9 cellular contexts compared by ENCODE assay signal in the genomic region with DNA sequence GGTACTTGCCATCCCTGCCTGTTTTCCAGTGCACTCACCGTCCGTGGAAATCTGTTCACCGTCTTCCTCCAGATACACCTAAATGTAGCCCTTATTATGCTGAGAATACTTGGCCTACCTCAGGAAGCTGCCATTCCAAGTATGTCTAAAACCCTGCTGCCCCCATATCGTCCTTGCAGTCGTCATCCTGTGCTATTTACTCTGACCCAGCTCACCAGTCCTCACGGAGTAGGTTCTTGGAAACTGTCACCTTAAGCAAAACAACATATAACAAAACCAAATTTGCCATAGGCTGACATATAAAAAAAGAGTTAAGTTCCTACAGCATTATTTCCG. TPM values are rescaled to one million over a fixed set of nuclear protein-coding genes. Genes with fewer than 3 reads are reported as not detected.
DNase-seq lines count a peak whose midpoint lies in the region; ATAC-seq and TF ChIP-seq lines count a peak whose summit lies in the region.
"Had no signal": no experiment of that assay in that cellular context is flagged by ENCODE, and none has a peak within 500 bp of the region (broad histone marks: within the 10 kb centered on the region; RNA-seq: fewer than 3 reads in every experiment).

No MANE protein-coding gene starts in this region.

- BruUV-seq in Calu3 (replicated peaks; lab: Mats Ljungman, UMichigan), result no TSS peak

- intact Hi-C loops in Calu3 (cut with micrococcal nuclease; ENCODE audit: unreplicated experiment), result loop anchor here (10.0 kb wide), 1 partner anchor 270 kb away; no protein-coding TSS in a partner anchor

- DNase-seq in Calu3, result no peak
- DNase-seq in MG63, result no peak
- DNase-seq in choroid plexus epithelial cell (ENCODE audit: low read depth), result no peak
- no peak for DNase-seq in neuronal stem cell (ENCODE audit: low spot score)
- no peak for DNase-seq in stimulated activated CD4-positive, alpha-beta T cell treated with anti-CD3 and anti-CD28 coated beads, Interleukin-4, amount 100 ng/mL, for 4 hours
- no peak for DNase-seq in activated CD4-positive, alpha-beta T cell treated with anti-CD3 and anti-CD28 coated beads, Interleukin-2, amount 50 U/mL, for 1 hour
- DNase-seq: NCI-H1417 treated with DMSO at 0.1 percent for 48 hours had no signal

- no peak overlapping the region for H3K9ac ChIP-seq in neuronal stem cell (ENCODE audit: low read depth, low read length, poor library complexity)

- peak overlapping the region; percentile 96 for H3K18ac ChIP-seq in neuronal stem cell (ENCODE audit: low read length)

- no peaks in the 10 kb centered on the region for H3K27me3 Mint-ChIP-seq in Calu3 (ENCODE audit: unreplicated experiment)

- H2BK15ac ChIP-seq in neuronal stem cell (ENCODE audit: low read length), result no peak overlapping the region

- peak overlapping the region; percentile 94 for H2AFZ ChIP-seq in neuronal stem cell (ENCODE audit: low read length)

- H4K91ac ChIP-seq in neuronal stem cell (ENCODE audit: low read depth, low read length, poor library complexity), result no peak overlapping the region

- H3K4me1 ChIP-seq in neuronal stem cell (ENCODE audit: control insufficient read depth in 2 of 2, insufficient read depth in 1 of 2, low read depth in 1 of 2, low read length in 2 of 2), result peaks cover 1 to 15% of the 10 kb centered on the region in 2 donors

- no peaks in the 10 kb centered on the region for H3K36me3 ChIP-seq in MG63
- H3K36me3 ChIP-seq in neuronal stem cell (replicated peaks in 1 of 2; ENCODE audit: control insufficient read depth in 2 of 2, insufficient read depth in 2 of 2, low read length in 2 of 2), result no peaks in the 10 kb centered on the region

- no peak overlapping the region for H2BK12ac ChIP-seq in neuronal stem cell (ENCODE audit: low read length)

- H2AK5ac ChIP-seq in neuronal stem cell (ENCODE audit: low read depth, low read length), result no peak overlapping the region

- H3K79me1 ChIP-seq in neuronal stem cell (ENCODE audit: low read depth, low read length), result peaks cover 6% of the 10 kb centered on the region

- no peak overlapping the region for H3K27ac ChIP-seq in neuronal stem cell (replicated peaks; ENCODE audit: low read length)

- ATAC-seq in HG03045 (IDR thresholded peaks at IDR 0.05; ENCODE audit: unreplicated experiment) (no peak), GM18868 (IDR thresholded peaks at IDR 0.05; ENCODE audit: unreplicated experiment) (no peak)

- H4K8ac ChIP-seq in neuronal stem cell (ENCODE audit: low read depth, low read length), result no peak overlapping the region

- H2BK120ac ChIP-seq in neuronal stem cell (ENCODE audit: low read depth, low read length), result no peak overlapping the region

- H3K4me2 ChIP-seq in neuronal stem cell (ENCODE audit: insufficient read depth, low read length, poor library complexity, severe bottlenecking), result no peak overlapping the region

- H3K4me3 ChIP-seq in MG63 (peak overlapping the region; percentile 57; the same call in 1 of the 2 replicates), choroid plexus epithelial cell (ENCODE audit: low read depth, low read length) (peak overlapping the region; percentile 86), neuronal stem cell (ENCODE audit: low read length in 2 of 2) (no peak overlapping the region)

- peaks cover 25% of the 10 kb centered on the region for H3K36me3 Mint-ChIP-seq in Calu3 (ENCODE audit: insufficient read depth, unreplicated experiment)

- H3K4ac ChIP-seq in neuronal stem cell (ENCODE audit: low read length), result no peak overlapping the region

- CTCF ChIA-PET in Calu3 (lab: Charles Lee), result no interaction called here

- TF ChIP-seq CTCF in Calu3 (IDR thresholded peaks at IDR 0.05; ENCODE audit: unreplicated experiment) (no peak), choroid plexus epithelial cell (conservative IDR thresholded peaks at IDR 0.05; ENCODE audit: low read depth, low read length) (no peak)

- H3K14ac ChIP-seq in neuronal stem cell (ENCODE audit: low read length), result no peak overlapping the region

- H2BK5ac ChIP-seq in neuronal stem cell (ENCODE audit: low read length), result no peak overlapping the region

- peaks cover 18% of the 10 kb centered on the region for H3K4me1 Mint-ChIP-seq in Calu3 (ENCODE audit: low read depth, unreplicated experiment)

- H3K4me3 Mint-ChIP-seq in Calu3 (ENCODE audit: low read depth, unreplicated experiment), result peak overlapping the region; percentile 76

- H3K9me3 ChIP-seq in MG63 (no peaks in the 10 kb centered on the region), neuronal stem cell (replicated peaks in 1 of 2; ENCODE audit: control insufficient read depth in 2 of 2, insufficient read depth in 1 of 2, low read depth in 1 of 2, low read length in 2 of 2) (no peaks in the 10 kb centered on the region)

- no peak overlapping the region for H3K23ac ChIP-seq in neuronal stem cell (ENCODE audit: low read depth, low read length, poor library complexity)

- peak overlapping the region; percentile 21 for H3K27ac Mint-ChIP-seq in Calu3 (ENCODE audit: unreplicated experiment)

- WGBS in neuronal stem cell (ENCODE audit: extremely low coverage in 2 of 2, insufficient read length in 2 of 2, insufficient replicate concordance in 1 of 2), 2 donors, result no CpG with 5 or more reads among the region's 7 CpGs

- H3K9me3 Mint-ChIP-seq in Calu3 (ENCODE audit: low read depth, unreplicated experiment), result no peaks in the 10 kb centered on the region

- H3K27me3 ChIP-seq in MG63, result no peaks in the 10 kb centered on the region
- peaks cover 0 to 6% (median 4%) of the 10 kb centered on the region in 3 experiments for H3K27me3 ChIP-seq in neuronal stem cell (ENCODE audit: control insufficient read depth in 3 of 3, insufficient read depth in 3 of 3, low read depth in 1 of 3, low read length in 3 of 3)

RNA-seq across cellular contexts. Expression of gene PIP4K2A, which starts 0.9 kb away (rescaled TPM):
- total RNA-seq in Calu3 (2022), result 22.7 and 24.2 TPM in 2 replicates
- total RNA-seq in MG63 (2014; rRNA removed; shearing (Covaris generic); ENCODE audit: low replicate concordance), result 17.4 and 17.8 TPM in 2 replicates
- polyA plus RNA-seq in neuronal stem cell (2013, experiment 1 of 2), result 20.6 TPM
- polyA plus RNA-seq in neuronal stem cell (2013, experiment 2 of 2), result 21.3 TPM

Comparison
In these comparisons a context has a peak if more than half of its experiments do, and no peak if none do; other contexts are left out.
1. H3K4me3 ChIP-seq: peak in MG63 (single experiment) and choroid plexus epithelial cell (single experiment); none in neuronal stem cell (0 of 2).